Comparison of ENCODE assay signal across 8 cellular contexts in the genomic region with DNA sequence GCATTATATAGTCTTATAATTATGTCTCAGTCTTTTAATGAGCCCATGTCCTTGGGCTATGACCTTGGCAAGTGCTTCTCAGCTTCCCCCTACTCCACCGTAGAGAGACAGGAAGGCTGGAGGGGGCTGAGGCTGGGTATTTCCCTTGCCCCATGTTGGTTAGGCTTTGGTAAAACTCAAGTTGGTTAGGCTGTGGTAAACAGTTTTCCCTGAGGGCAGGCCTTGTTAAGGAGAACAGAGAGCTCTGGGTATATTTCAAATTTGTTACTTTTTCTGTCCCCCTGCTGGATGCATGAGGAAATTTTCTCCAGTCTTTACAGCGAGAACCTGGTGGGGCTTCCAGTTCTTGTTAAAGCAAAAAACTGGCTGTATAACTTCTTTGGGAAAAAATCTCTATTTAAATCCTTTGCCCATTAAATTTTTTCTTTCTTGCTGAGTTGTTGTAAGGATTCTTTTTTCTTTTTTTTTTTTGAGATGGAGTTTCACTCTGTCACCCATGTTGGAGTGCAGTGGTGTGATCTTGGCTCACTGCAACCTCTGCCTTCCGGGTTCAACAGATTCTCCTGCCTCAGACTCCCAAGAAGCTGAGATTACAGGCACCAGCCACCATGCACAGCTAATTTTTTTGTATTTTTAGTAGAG. TPM values are rescaled to one million over a fixed set of nuclear protein-coding genes. Genes with fewer than 3 reads are reported as not detected.
DNase-seq lines count a peak whose midpoint lies in the region; ATAC-seq and TF ChIP-seq lines count a peak whose summit lies in the region.

No MANE protein-coding gene starts in this region.

- TF ChIP-seq POLR2A in gastrocnemius medialis (IDR thresholded peaks at IDR 0.05): no peak

- in situ Hi-C loops in gastrocnemius medialis (cut with MboI; ENCODE audit: low sequenced_read_pairs in 4 of 4): no loop called here

- DNase-seq in NCI-H69 (lab: John Stamatoyannopoulos, UW) (peak; percentile 55), astrocyte of the hippocampus (ENCODE audit: low read depth, low spot score) (peak; percentile 21), left lung (no peak), gastrocnemius medialis (no peak)

- peaks cover 8% of the 10 kb centered on the region; the same call in 1 of the 2 replicates for H3K27me3 ChIP-seq in DOHH2 (ENCODE audit: control insufficient read depth, low read length)
- H3K27me3 ChIP-seq in left lung: no peaks in the 10 kb centered on the region
- no peaks in the 10 kb centered on the region for H3K27me3 ChIP-seq in gastrocnemius medialis

- no peak overlapping the region for H3K4me3 ChIP-seq in DOHH2 (ENCODE audit: low read length)
- H3K4me3 ChIP-seq in left lung: no peak overlapping the region
- no peak overlapping the region for H3K4me3 ChIP-seq in gastrocnemius medialis

- H3K4me1 ChIP-seq in DOHH2 (ENCODE audit: control insufficient read depth, low read length) (peaks cover 3% of the 10 kb centered on the region; the same call in 1 of the 2 replicates), left lung (peaks cover 0 to 5% of the 10 kb centered on the region in 2 donors), gastrocnemius medialis (no peaks in the 10 kb centered on the region)

- H3K9me3 ChIP-seq in DOHH2 (ENCODE audit: control insufficient read depth, insufficient read depth, low read length) (no peaks in the 10 kb centered on the region), left lung (no peaks in the 10 kb centered on the region), gastrocnemius medialis (no peaks in the 10 kb centered on the region)

- intact Hi-C loops in left lung (cut with DNase I): no loop called here
- intact Hi-C loops in gastrocnemius medialis (cut with DNase I; ENCODE audit: low total_unique reads): no loop called here

- no peaks in the 10 kb centered on the region for H4K20me1 ChIP-seq in DOHH2 (ENCODE audit: control insufficient read depth, insufficient read depth, low read depth, low read length)

- peak; percentile 81 for ATAC-seq in GM19463 (IDR thresholded peaks at IDR 0.05; ENCODE audit: unreplicated experiment)
- ATAC-seq in left lung: peak; percentile 56
- no peak for ATAC-seq in gastrocnemius medialis
- ATAC-seq in GM21528 (IDR thresholded peaks at IDR 0.05; ENCODE audit: low FRiP score, unreplicated experiment): no peak
- no peak for ATAC-seq in GM21390 (IDR thresholded peaks at IDR 0.05; ENCODE audit: unreplicated experiment)

- H3K27ac ChIP-seq in DOHH2 (ENCODE audit: low read depth, low read length): no peak overlapping the region
- no peak overlapping the region for H3K27ac ChIP-seq in left lung
- no peak overlapping the region for H3K27ac ChIP-seq in gastrocnemius medialis

- no peaks in the 10 kb centered on the region for H3K79me2 ChIP-seq in DOHH2 (ENCODE audit: control insufficient read depth, low read length)

- no peak overlapping the region for H3K4me2 ChIP-seq in DOHH2 (ENCODE audit: low read length)

- TF ChIP-seq CTCF in DOHH2 (IDR thresholded peaks at IDR 0.05; ENCODE audit: low read depth, low read length, poor library complexity, severe bottlenecking) (peak; percentile 66), left lung (IDR thresholded peaks at IDR 0.05) (peak; percentile 37 to 58), gastrocnemius medialis (IDR thresholded peaks at IDR 0.05 in 4 of 5, conservative IDR thresholded peaks at IDR 0.05 in 1 of 5) (peak in 1 of 5 experiments; percentile 51)

- no peaks in the 10 kb centered on the region for H3K9me2 ChIP-seq in DOHH2 (replicated peaks; ENCODE audit: control insufficient read depth, low read length)

- H3K36me3 ChIP-seq in DOHH2 (ENCODE audit: control insufficient read depth, low read length) (no peaks in the 10 kb centered on the region), left lung (no peaks in the 10 kb centered on the region), gastrocnemius medialis (no peaks in the 10 kb centered on the region)

- no peaks in the 10 kb centered on the region for H3F3A ChIP-seq in DOHH2 (ENCODE audit: control insufficient read depth, insufficient read depth)

RNA-seq across cellular contexts. Expression of gene DCHS1, which starts 12.2 kb away (rescaled TPM):
- total RNA-seq in left lung: 10 to 100 TPM; 15.4 to 18.9 TPM
- total RNA-seq in gastrocnemius medialis: 1 to 10 TPM; 1.5 to 3.8 (median 2.8) TPM

RNA-seq across cellular contexts. Expression of gene MRPL17, which starts 15.3 kb away (rescaled TPM):
- total RNA-seq in left lung (10 to 100 TPM; 47.6 to 51.6 TPM), gastrocnemius medialis (10 to 100 TPM; 25.1 to 33.4 (median 27.7) TPM)

RNA-seq across cellular contexts. Expression of gene TPP1, which starts 48.6 kb away (rescaled TPM):
- total RNA-seq in left lung: 100 to 1,000 TPM; 202 to 264 TPM
- 10 to 100 TPM; 13.9 to 43.4 (median 19.6) TPM for total RNA-seq in gastrocnemius medialis

RNA-seq across cellular contexts. Expression of gene TAF10, which starts 55.8 kb away (rescaled TPM):
- 100 to 1,000 TPM; 127 TPM for total RNA-seq in left lung
- total RNA-seq in gastrocnemius medialis: 10 to 100 TPM; 49.8 to 77.8 (median 65.7) TPM

Comparison
In these comparisons a context has a peak if more than half of its experiments do, and no peak if none do; other contexts are left out.
1. ATAC-seq: peak in GM19463 (single experiment) and left lung (single experiment); none in gastrocnemius medialis (0 of 2), GM21528 (single experiment) and GM21390 (single experiment).
2. DNase-seq: peak in NCI-H69 (single experiment) and astrocyte of the hippocampus (single experiment); none in left lung (0 of 2) and gastrocnemius medialis (0 of 2).
3. RNA of gene TPP1, which starts 48.6 kb away (total RNA-seq): 202 to 264 TPM in left lung; 13.9 to 43.4 TPM in gastrocnemius medialis; every median in the first group is over 4 times any median in the second.